28 cellular contexts compared by ENCODE assay signal in the genomic region with DNA sequence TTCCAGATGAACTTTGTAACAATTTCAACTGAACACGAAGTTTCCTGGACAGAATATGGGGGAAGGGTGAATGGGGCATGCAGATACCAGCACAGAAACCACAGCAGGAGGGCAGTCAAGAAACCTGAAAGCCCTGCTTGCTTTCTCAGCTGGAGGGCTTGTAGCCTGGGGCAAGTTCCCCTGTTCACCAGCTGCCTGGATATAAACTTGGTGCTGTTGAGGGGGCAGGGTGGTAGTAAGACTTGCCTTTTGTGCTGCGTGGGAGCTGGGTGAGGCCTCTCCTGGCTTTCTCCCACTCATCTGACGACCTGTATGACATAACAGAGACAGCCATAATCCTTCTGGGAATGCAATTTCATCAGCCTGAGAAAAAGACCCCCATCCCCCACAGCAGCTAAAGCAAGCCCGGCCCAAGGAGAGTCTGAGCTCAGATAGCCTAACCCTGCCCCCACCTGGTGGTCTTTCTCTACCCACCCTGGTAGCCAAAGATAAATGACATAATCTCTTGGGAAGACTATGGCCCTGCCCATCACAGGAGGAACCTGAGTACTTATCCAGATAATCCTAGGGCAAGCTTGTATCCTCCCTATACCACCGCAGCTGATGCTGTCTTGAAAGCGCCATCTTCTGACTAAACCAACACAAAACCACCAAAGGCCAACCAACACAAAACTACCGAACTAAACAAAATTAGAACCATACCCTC.
DNase-seq lines count a peak whose midpoint lies in the region; ATAC-seq, FAIRE-seq and TF ChIP-seq lines count a peak whose summit lies in the region.
"Had no signal": no experiment of that assay in that cellular context is flagged by ENCODE, and none has a peak within 500 bp of the region (broad histone marks: within the 10 kb centered on the region; RNA-seq: fewer than 3 reads in every experiment).

No MANE protein-coding gene starts in this region.

- H3K4me3 ChIP-seq in HepG2 (replicated peaks in 1 of 3; ENCODE audit: insufficient read depth in 1 of 3, low read depth in 2 of 3, low read length in 3 of 3): no peak overlapping the region
- H3K4me3 ChIP-seq in right lobe of liver: no peak overlapping the region
- H3K4me3 ChIP-seq: colonic mucosa, SK-N-MC, upper lobe of left lung had no signal

- no peaks in the 10 kb centered on the region for H4K20me1 ChIP-seq in HepG2 (ENCODE audit: insufficient read depth, low read length)

- H3K9me3 ChIP-seq in HepG2 (ENCODE audit: low read length) (no peaks in the 10 kb centered on the region), right lobe of liver (peaks cover 0 to 9% (median 0%) of the 10 kb centered on the region in 4 donors)
- H3K9me3 ChIP-seq: colonic mucosa had no signal

- TF ChIP-seq POLR2A in HepG2 (IDR thresholded peaks at IDR 0.05; ENCODE audit: insufficient read depth in 1 of 2, low read depth in 2 of 2, low read length in 2 of 2) (no peak), right lobe of liver (IDR thresholded peaks at IDR 0.05) (no peak)

- no peaks in the 10 kb centered on the region for H3K79me2 ChIP-seq in HepG2 (ENCODE audit: insufficient read depth, low read length)

- TF ChIP-seq CTCF in HepG2 (CRISPR knock-in tag; IDR thresholded peaks at IDR 0.05): peak; percentile 51
- TF ChIP-seq CTCF in right lobe of liver (IDR thresholded peaks at IDR 0.05): no peak

- in situ Hi-C loops in HepG2 (cut with HindIII; ENCODE audit: extremely low pct_ligation_motif_present, low pct_unique_long_range_greater_than_20kb): no loop called here

- FAIRE-seq in HepG2 (lab: Jason Lieb, UNC): no peak
- FAIRE-seq: A204.1, endometrium had no signal

- 57% methylated on average over 4 of the region's 7 CpGs for WGBS in HepG2 (ENCODE audit: low lambda C conversion rate)
- 28% methylated on average over 5 of the region's 7 CpGs for WGBS in right lobe of liver (ENCODE audit: insufficient coverage, low coverage, low lambda C conversion rate, missing lambda C conversion rate)

- H3K27ac ChIP-seq in HepG2 (ENCODE audit: extremely low read length, insufficient read depth, low read length) (no peak overlapping the region), right lobe of liver (no peak overlapping the region)
- H3K27ac ChIP-seq: colonic mucosa, HL-60, SK-N-MC, upper lobe of left lung had no signal

- H3K9ac ChIP-seq in HepG2 (ENCODE audit: insufficient read depth, low read depth, low read length): no peak overlapping the region

- POLR2A ChIA-PET in HepG2 (lab: Yijun Ruan, JAX): no interaction called here

- H3K27me3 ChIP-seq in HepG2 (ENCODE audit: control insufficient read depth in 1 of 2, insufficient read depth in 2 of 2, low read length in 2 of 2) (no peaks in the 10 kb centered on the region), right lobe of liver (no peaks in the 10 kb centered on the region)
- H3K27me3 ChIP-seq: colonic mucosa, upper lobe of left lung had no signal

- no TSS peak for BruUV-seq in HepG2 (replicated peaks; lab: Mats Ljungman, UMichigan)

- no peak overlapping the region for H3K4me2 ChIP-seq in HepG2 (ENCODE audit: low read depth, low read length)

- no peaks in the 10 kb centered on the region for H3K36me3 ChIP-seq in HepG2 (replicated peaks in 1 of 2; ENCODE audit: control insufficient read depth in 1 of 2, insufficient read depth in 2 of 2, low read length in 2 of 2)
- no peaks in the 10 kb centered on the region for H3K36me3 ChIP-seq in right lobe of liver
- H3K36me3 ChIP-seq: colonic mucosa, upper lobe of left lung had no signal

- DNase-seq in HepG2 (ENCODE audit: low spot score) (peak; percentile 0), right lobe of liver (no peak), SK-N-DZ (ENCODE audit: low spot score) (peak; percentile 3), iPS DF 4.7 (ENCODE audit: extremely low read depth, low spot score) (peak; percentile 22), NCI-H2081 (lab: John Stamatoyannopoulos, UW) (no peak), dermis blood vessel endothelial cell (no peak)
- DNase-seq: activated CD4-positive, alpha-beta T cell treated with anti-CD3 and anti-CD28 coated beads, Interleukin-2, amount 10 ng/mL, durations not matched to agents 7 days and 5 days; activated naive CD4-positive, alpha-beta T cell treated with anti-CD3 and anti-CD28 coated beads for 36 hours; AML-193; amygdala; CD8-positive, alpha-beta T cell; colonic mucosa; HCEC 1CT; IMR-90; mesenchymal stem cell; NCI-H1694; NCI-H2171; NCI-H510A treated with DMSO at 0.1 percent for 48 hours; nucleus accumbens; T-helper 17 cell; upper lobe of left lung had no signal

- intact Hi-C loops in HepG2 (cut with micrococcal nuclease; ENCODE audit: unreplicated experiment) (no loop called here), right lobe of liver (cut with DNase I) (no loop called here)

- ATAC-seq in HepG2: peak; percentile 47; the same call in 2 of the 3 replicates
- no peak for ATAC-seq in right lobe of liver
- ATAC-seq in GM21723 (IDR thresholded peaks at IDR 0.05; ENCODE audit: unreplicated experiment): no peak
- ATAC-seq in GM18520 (IDR thresholded peaks at IDR 0.05; ENCODE audit: unreplicated experiment): no peak
- ATAC-seq: CD8-positive, alpha-beta T cell; left lobe of liver; T-helper 17 cell had no signal

- H2AFZ ChIP-seq in HepG2 (ENCODE audit: low read length): no peak overlapping the region

- TF ChIP-seq EP300 in HepG2 (IDR thresholded peaks at IDR 0.05; ENCODE audit: low read depth in 2 of 2, low read length in 2 of 2) (no peak), HepG2 (CRISPR knock-in tag; IDR thresholded peaks at IDR 0.05; ENCODE audit: borderline replicate concordance) (no peak)

- CTCF ChIA-PET in HepG2 (lab: Yijun Ruan, JAX; ENCODE audit: low intra/inter-chr PET ratio, low total read pairs): no interaction called here

- peaks cover 9% of the 10 kb centered on the region; the same call in 1 of the 2 replicates for H3K4me1 ChIP-seq in HepG2 (ENCODE audit: insufficient read depth, low read length)
- no peaks in the 10 kb centered on the region for H3K4me1 ChIP-seq in right lobe of liver
- H3K4me1 ChIP-seq: colonic mucosa, upper lobe of left lung had no signal

- TF ChIP-seq RAD21 in HepG2 (CRISPR knock-in tag; IDR thresholded peaks at IDR 0.05): no peak

TF ChIP-seq in HepG2, 621 proteins besides CTCF, POLR2A, EP300 and RAD21:
- peak; percentile 52 for TF ChIP-seq STAG1 (CRISPR knock-in tag; IDR thresholded peaks at IDR 0.05)
- no peak for TF ChIP-seq ZBTB2 (CRISPR knock-in tag; IDR thresholded peaks at IDR 0.05; ENCODE audit: low read depth)

Comparison
In these comparisons a context has a peak if more than half of its experiments do, and no peak if none do; other contexts are left out.
1. DNase-seq: peak in HepG2 (single experiment), SK-N-DZ (single experiment) and iPS DF 4.7 (single experiment); none in right lobe of liver (0 of 3), NCI-H2081 (0 of 2) and dermis blood vessel endothelial cell (single experiment).